9 cellular contexts compared by ENCODE assay signal in the genomic region with DNA sequence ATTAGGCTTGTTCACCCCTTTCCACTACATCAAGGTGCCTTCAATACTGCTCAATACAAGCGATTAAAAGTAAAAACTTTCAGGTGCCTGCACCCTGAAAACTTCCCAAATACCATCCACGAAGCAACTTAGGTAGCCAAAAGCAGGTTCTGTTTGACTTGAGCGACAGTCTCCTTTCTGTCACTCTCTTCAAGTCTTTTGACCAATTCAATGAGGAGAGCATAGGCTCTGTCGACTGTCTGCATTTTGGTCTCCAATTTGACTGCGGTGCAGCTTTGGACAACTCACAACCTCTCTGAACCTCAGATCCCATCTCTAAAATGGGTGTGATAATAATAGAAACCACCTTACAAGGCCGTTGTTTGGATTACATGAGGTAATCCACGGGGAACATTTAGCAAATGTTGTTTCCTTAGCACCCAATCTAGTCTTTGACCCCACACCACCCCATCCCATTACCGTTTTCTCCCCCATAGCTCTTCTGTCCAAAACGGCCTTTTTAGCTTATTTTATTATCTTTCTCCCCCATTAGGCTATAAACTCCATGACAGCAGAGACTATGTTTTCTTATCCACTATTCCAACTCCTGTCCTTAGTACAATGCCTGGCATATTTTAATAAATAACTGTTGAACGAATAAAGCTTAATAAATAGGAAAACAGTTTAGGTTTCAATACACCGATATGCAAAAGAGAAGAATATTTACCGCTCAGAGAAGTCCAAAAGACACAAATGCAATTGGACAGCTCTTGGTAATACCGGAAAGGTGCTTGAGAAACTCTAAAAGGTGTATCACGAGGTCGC. TPM values are rescaled to one million over a fixed set of nuclear protein-coding genes. Genes with fewer than 3 reads are reported as not detected.
DNase-seq lines count a peak whose midpoint lies in the region; ATAC-seq, FAIRE-seq and TF ChIP-seq lines count a peak whose summit lies in the region.
"Had no signal": no experiment of that assay in that cellular context is flagged by ENCODE, and none has a peak within 500 bp of the region (broad histone marks: within the 10 kb centered on the region; RNA-seq: fewer than 3 reads in every experiment).

No MANE protein-coding gene starts in this region.

- ATAC-seq in left ventricle myocardium superior (no peak), K562 (peak; percentile 4; the same call in 1 of the 3 replicates)

- no peak overlapping the region for H2AK5ac ChIP-seq in mesendoderm (ENCODE audit: low read length)

- H2BK15ac ChIP-seq in mesendoderm (replicated peaks; ENCODE audit: low read depth), result no peak overlapping the region

- peaks cover 18% of the 10 kb centered on the region for H3K36me3 ChIP-seq in cardiac muscle cell
- H3K36me3 ChIP-seq in K562 (ENCODE audit: control insufficient read depth, insufficient read depth, low read length), result peaks cover 22% of the 10 kb centered on the region
- peaks cover 6% of the 10 kb centered on the region for H3K36me3 ChIP-seq in mesendoderm (ENCODE audit: control insufficient read depth, insufficient read depth, low read length)
- no peaks in the 10 kb centered on the region for H3K36me3 ChIP-seq in uterus

- H3K27me3 ChIP-seq in cardiac muscle cell, result no peaks in the 10 kb centered on the region
- no peaks in the 10 kb centered on the region for H3K27me3 ChIP-seq in K562 (ENCODE audit: control insufficient read depth in 2 of 2, insufficient read depth in 2 of 2, low read length in 2 of 2)
- H3K27me3 ChIP-seq in mesendoderm (ENCODE audit: insufficient read depth, low read length, poor library complexity), result no peaks in the 10 kb centered on the region
- H3K27me3 ChIP-seq in uterus, result no peaks in the 10 kb centered on the region

- no peak overlapping the region for H4K5ac ChIP-seq in mesendoderm (ENCODE audit: low read length)

- H3K9me1 ChIP-seq in K562 (ENCODE audit: control insufficient read depth, insufficient read depth, low read length), result no peaks in the 10 kb centered on the region

- TF ChIP-seq EP300 in K562 (IDR thresholded peaks at IDR 0.05; ENCODE audit: low read length), result no peak

- peak overlapping the region; percentile 74 for H3K4me3 ChIP-seq in cardiac muscle cell
- H3K4me3 ChIP-seq in K562, result peak overlapping the region; percentile 83
- peak overlapping the region; percentile 94 for H3K4me3 ChIP-seq in mesendoderm (ENCODE audit: low read length)
- H3K4me3 ChIP-seq in uterus, result peak overlapping the region; percentile 61 to 99

- peak; percentile 63 for TF ChIP-seq POLR2A in K562 (conservative IDR thresholded peaks at IDR 0.05)
- TF ChIP-seq POLR2A in uterus (IDR thresholded peaks at IDR 0.05), result no peak

- H2BK120ac ChIP-seq in mesendoderm (ENCODE audit: low read depth, low read length), result no peak overlapping the region

- H3K9ac ChIP-seq in K562 (ENCODE audit: insufficient read depth in 1 of 2, low read depth in 2 of 2, low read length in 2 of 2), result peak overlapping the region; percentile 83 to 95; a peak in 3 of 4 replicates
- peak overlapping the region; percentile 94 for H3K9ac ChIP-seq in mesendoderm (ENCODE audit: low read length)

- H3K4me1 ChIP-seq in cardiac muscle cell (ENCODE audit: low read depth) (peaks cover 6% of the 10 kb centered on the region), K562 (replicated peaks in 1 of 2; ENCODE audit: control insufficient read depth in 2 of 2, insufficient read depth in 2 of 2, low read length in 2 of 2) (peaks cover 0 to 20% of the 10 kb centered on the region in 2 experiments; a peak in 4 of 5 replicates), mesendoderm (ENCODE audit: control insufficient read depth, low read depth, low read length) (peaks cover 2% of the 10 kb centered on the region), uterus (peaks cover 0 to 7% of the 10 kb centered on the region in 2 donors)

- intact Hi-C loops in left ventricle myocardium superior (cut with micrococcal nuclease), result no loop called here
- intact Hi-C loops in K562 (cut with micrococcal nuclease), result loop anchor here (10.0 kb wide), 2 partner anchors 67 to 217 kb away; no protein-coding TSS in a partner anchor
- intact Hi-C loops in uterus (cut with DNase I; ENCODE audit: low total_unique reads), result no loop called here

- TF ChIP-seq CTCF in cardiac muscle cell (IDR thresholded peaks at IDR 0.05; ENCODE audit: low read depth, low read length) (no peak), K562 (IDR thresholded peaks at IDR 0.05 in 2 of 3, conservative IDR thresholded peaks at IDR 0.05 in 1 of 3; ENCODE audit: insufficient read depth in 2 of 3, low read depth in 1 of 3, low read length in 3 of 3) (no peak), uterus (IDR thresholded peaks at IDR 0.05) (no peak)

- H3K4ac ChIP-seq in mesendoderm (ENCODE audit: low read depth, low read length), result no peak overlapping the region

- no peak for TF ChIP-seq RAD21 in K562 (CRISPR knock-in tag; conservative IDR thresholded peaks at IDR 0.05 in 1 of 2, IDR thresholded peaks at IDR 0.05 in 1 of 2)

- H4K20me1 ChIP-seq in K562 (replicated peaks; ENCODE audit: control insufficient read depth, insufficient read depth, low read length), result no peaks in the 10 kb centered on the region

- POLR2A ChIA-PET in K562 (lab: Yijun Ruan, JAX), result interaction anchor here (0.5 to 2.3 kb wide), 13 partner anchors 9 to 450 kb away, joined by 3 to 18 read pairs (median 4); no protein-coding TSS in a partner anchor

- H3K9me3 ChIP-seq in cardiac muscle cell (ENCODE audit: low read depth), result no peaks in the 10 kb centered on the region
- H3K9me3 ChIP-seq in K562 (replicated peaks; ENCODE audit: control insufficient read depth, insufficient read depth, low read depth, low read length), result no peaks in the 10 kb centered on the region
- no peaks in the 10 kb centered on the region for H3K9me3 ChIP-seq in uterus

- peak overlapping the region; percentile 96 for H3K56ac ChIP-seq in mesendoderm (ENCODE audit: low read length)

- TSS peak; percentile 68 for BruUV-seq in K562 (replicated peaks; lab: Mats Ljungman, UMichigan)

- DNase-seq in cardiac muscle cell (ENCODE audit: low read depth in 1 of 2, low spot score in 1 of 2), result no peak
- no peak for DNase-seq in left ventricle myocardium superior
- DNase-seq in K562 (ENCODE audit: extremely low read depth in 1 of 4, low spot score in 3 of 4), result peak in 1 of 4 experiments; percentile 38
- no peak for DNase-seq in mesendoderm
- DNase-seq in uterus, result no peak
- DNase-seq in NCI-H2196 treated with DMSO at 0.1 percent for 48 hours (lab: John Stamatoyannopoulos, UW; ENCODE audit: unreplicated experiment), result no peak
- no peak for DNase-seq in SHP77 (lab: John Stamatoyannopoulos, UW)
- DNase-seq in activated CD4-positive, alpha-beta T cell treated with anti-CD3 and anti-CD28 coated beads, Interleukin-2, amount 50 U/mL, for 1 hour, result no peak

- CTCF ChIA-PET in K562 (lab: Yijun Ruan, JAX; ENCODE audit: low intra/inter-chr PET ratio), result interaction anchor here (0.6 to 1.7 kb wide), 2 partner anchors 21 to 40 kb away, joined by 3 to 6 read pairs; no protein-coding TSS in a partner anchor

- peak overlapping the region; percentile 92 for H3K4me2 ChIP-seq in K562 (ENCODE audit: insufficient read depth, low read length)
- peak overlapping the region; percentile 34 for H3K4me2 ChIP-seq in mesendoderm (ENCODE audit: low read length)

- H3K18ac ChIP-seq in mesendoderm (ENCODE audit: low read length), result no peak overlapping the region

- peak; percentile 54 for FAIRE-seq in K562 (lab: Jason Lieb, UNC)
- FAIRE-seq: G401.6 had no signal

- H4K8ac ChIP-seq in mesendoderm (ENCODE audit: low read depth, low read length), result no peak overlapping the region

- peak overlapping the region; percentile 94 for H3K27ac ChIP-seq in cardiac muscle cell
- peak overlapping the region; percentile 100 for H3K27ac ChIP-seq in K562 (ENCODE audit: extremely low read depth, low read depth, low read length)
- peak overlapping the region; percentile 83 for H3K27ac ChIP-seq in mesendoderm (ENCODE audit: low read depth, low read length)
- H3K27ac ChIP-seq in uterus, result peak overlapping the region; percentile 99 to 100

- H2AFZ ChIP-seq in K562 (ENCODE audit: low read depth, low read length), result peak overlapping the region; percentile 98

- H3K79me1 ChIP-seq in mesendoderm (ENCODE audit: low read length), result peaks cover 8% of the 10 kb centered on the region

- in situ Hi-C loops in K562 (cut with MboI), result no loop called here

- WGBS in K562 (ENCODE audit: insufficient coverage, low coverage, missing lambda C conversion rate), result 2% methylated on average over 15 of the region's 15 CpGs
- no CpG with 5 or more reads among the region's 15 CpGs for WGBS in mesendoderm (ENCODE audit: extremely low coverage, insufficient coverage, low lambda C conversion rate)

- H3K23ac ChIP-seq in mesendoderm (ENCODE audit: low read length), result no peak overlapping the region

- H2BK5ac ChIP-seq in mesendoderm (ENCODE audit: low read length), result no peak overlapping the region

- peaks cover 31% of the 10 kb centered on the region for H3K79me2 ChIP-seq in K562 (ENCODE audit: control insufficient read depth, insufficient read depth, low read length)
- H3K79me2 ChIP-seq in mesendoderm (ENCODE audit: control insufficient read depth, insufficient read depth, low read length), result peaks cover 16% of the 10 kb centered on the region

RNA-seq across cellular contexts. Expression of a gene that starts 1.0 kb away (rescaled TPM):
- total RNA-seq in cardiac muscle cell, result 10.3 and 14.1 TPM in 2 replicates
- polyA plus RNA-seq in cardiac muscle cell, result 6.6 and 8.8 TPM in 2 replicates
- 53.6 TPM for total RNA-seq in left ventricle myocardium superior
- total RNA-seq in K562 (2011; cell fraction: chromatin; rRNA removed; ENCODE audit: low replicate concordance), result 123 and 208 TPM in 2 replicates
- total RNA-seq in K562 (2011; cell fraction: nucleolus; rRNA removed), result 39.4 and 39.6 TPM in 2 replicates
- 73.5 and 85.4 TPM in 2 replicates for total RNA-seq in K562 (2011; cell fraction: nucleoplasm; rRNA removed)
- 8.8 and 11.7 TPM in 2 replicates for total RNA-seq in K562 (2014; rRNA removed)
- total RNA-seq in K562 (2014; rRNA removed; fragmentation: Illumina TruSeq; extraction: Trizol), result 8.6 and 12.4 TPM in 2 replicates
- total RNA-seq in K562 (2015; rRNA removed; fragmentation: Illumina TruSeq; extraction: Trizol), result 8.8 and 9.1 TPM in 2 replicates
- 29.9 and 33.2 TPM in 2 replicates for total RNA-seq in K562 (2021)
- 14.9 and 15.8 TPM in 2 replicates for polyA plus RNA-seq in K562 (2011; rRNA removed)
- polyA plus RNA-seq in K562 (2011; cell fraction: cytosol; rRNA removed), result 6.0 and 8.9 TPM in 2 replicates
- polyA plus RNA-seq in K562 (2011; cell fraction: nucleus; rRNA removed), result 55.8 and 66.2 TPM in 2 replicates
- polyA plus RNA-seq in K562 (2012), result 15.9 and 23.1 TPM in 2 replicates
- polyA plus RNA-seq in K562 (2014; fragmentation: Illumina TruSeq; extraction: Trizol), result 20.0 and 20.4 TPM in 2 replicates
- 1 to 10 TPM; 4.7 to 5.3 TPM for polyA plus RNA-seq in K562 (2014; fragmentation: Nextera tagmentation; extraction: Ambion mirVana)
- polyA plus RNA-seq in K562 (2014; rRNA removed), result 10.5 and 13.5 TPM in 2 replicates
- polyA minus RNA-seq in K562 (2011; rRNA and poly(A)+ RNA removed), result 27.3 and 31.8 TPM in 2 replicates
- 12.8 and 15.4 TPM in 2 replicates for polyA minus RNA-seq in K562 (2011; cell fraction: cytosol; rRNA and poly(A)+ RNA removed)
- polyA minus RNA-seq in K562 (2011; cell fraction: nucleus; rRNA and poly(A)+ RNA removed), result 24.4 and 39.8 TPM in 2 replicates
- 10.0 TPM for polyA plus RNA-seq in mesendoderm (2013, experiment 1 of 2)
- polyA plus RNA-seq in mesendoderm (2013, experiment 2 of 2), result 10.3 TPM
- total RNA-seq in uterus, result 10 to 100 TPM; 21.0 to 91.9 (median 42.2) TPM

RNA-seq across cellular contexts. Expression of a gene that starts 8.1 kb away (rescaled TPM):
- 10.7 and 41.0 TPM in 2 replicates for total RNA-seq in cardiac muscle cell
- 7.1 and 33.4 TPM in 2 replicates for polyA plus RNA-seq in cardiac muscle cell
- total RNA-seq in left ventricle myocardium superior, result 17.2 TPM
- 97.1 and 106 TPM in 2 replicates for total RNA-seq in K562 (2011; cell fraction: chromatin; rRNA removed; ENCODE audit: low replicate concordance)
- total RNA-seq in K562 (2011; cell fraction: nucleolus; rRNA removed), result 52.9 and 59.7 TPM in 2 replicates
- 67.1 and 73.9 TPM in 2 replicates for total RNA-seq in K562 (2011; cell fraction: nucleoplasm; rRNA removed)
- total RNA-seq in K562 (2014; rRNA removed), result 27.5 and 28.2 TPM in 2 replicates
- total RNA-seq in K562 (2014; rRNA removed; fragmentation: Illumina TruSeq; extraction: Trizol), result 34.7 and 43.9 TPM in 2 replicates
- total RNA-seq in K562 (2015; rRNA removed; fragmentation: Illumina TruSeq; extraction: Trizol), result 29.0 and 30.0 TPM in 2 replicates
- total RNA-seq in K562 (2021), result 48.2 and 59.9 TPM in 2 replicates
- polyA plus RNA-seq in K562 (2011; rRNA removed), result 21.7 and 24.8 TPM in 2 replicates
- polyA plus RNA-seq in K562 (2011; cell fraction: cytosol; rRNA removed), result 24.6 and 27.8 TPM in 2 replicates
- 18.8 and 22.8 TPM in 2 replicates for polyA plus RNA-seq in K562 (2011; cell fraction: nucleus; rRNA removed)
- 30.4 and 37.2 TPM in 2 replicates for polyA plus RNA-seq in K562 (2012)
- 39.2 and 40.4 TPM in 2 replicates for polyA plus RNA-seq in K562 (2014; fragmentation: Illumina TruSeq; extraction: Trizol)
- 1 to 10 TPM; 3.1 to 3.6 TPM for polyA plus RNA-seq in K562 (2014; fragmentation: Nextera tagmentation; extraction: Ambion mirVana)
- polyA plus RNA-seq in K562 (2014; rRNA removed), result 31.0 and 32.2 TPM in 2 replicates
- 31.2 and 32.1 TPM in 2 replicates for polyA minus RNA-seq in K562 (2011; rRNA and poly(A)+ RNA removed)
- polyA minus RNA-seq in K562 (2011; cell fraction: cytosol; rRNA and poly(A)+ RNA removed), result 27.2 and 29.6 TPM in 2 replicates
- 15.2 and 21.0 TPM in 2 replicates for polyA minus RNA-seq in K562 (2011; cell fraction: nucleus; rRNA and poly(A)+ RNA removed)
- polyA plus RNA-seq in mesendoderm (2013, experiment 1 of 2), result 20.0 TPM
- polyA plus RNA-seq in mesendoderm (2013, experiment 2 of 2), result 21.4 TPM
- total RNA-seq in uterus, result 10 to 100 TPM; 23.8 to 53.4 (median 39.2) TPM
